In the genomic region with DNA sequence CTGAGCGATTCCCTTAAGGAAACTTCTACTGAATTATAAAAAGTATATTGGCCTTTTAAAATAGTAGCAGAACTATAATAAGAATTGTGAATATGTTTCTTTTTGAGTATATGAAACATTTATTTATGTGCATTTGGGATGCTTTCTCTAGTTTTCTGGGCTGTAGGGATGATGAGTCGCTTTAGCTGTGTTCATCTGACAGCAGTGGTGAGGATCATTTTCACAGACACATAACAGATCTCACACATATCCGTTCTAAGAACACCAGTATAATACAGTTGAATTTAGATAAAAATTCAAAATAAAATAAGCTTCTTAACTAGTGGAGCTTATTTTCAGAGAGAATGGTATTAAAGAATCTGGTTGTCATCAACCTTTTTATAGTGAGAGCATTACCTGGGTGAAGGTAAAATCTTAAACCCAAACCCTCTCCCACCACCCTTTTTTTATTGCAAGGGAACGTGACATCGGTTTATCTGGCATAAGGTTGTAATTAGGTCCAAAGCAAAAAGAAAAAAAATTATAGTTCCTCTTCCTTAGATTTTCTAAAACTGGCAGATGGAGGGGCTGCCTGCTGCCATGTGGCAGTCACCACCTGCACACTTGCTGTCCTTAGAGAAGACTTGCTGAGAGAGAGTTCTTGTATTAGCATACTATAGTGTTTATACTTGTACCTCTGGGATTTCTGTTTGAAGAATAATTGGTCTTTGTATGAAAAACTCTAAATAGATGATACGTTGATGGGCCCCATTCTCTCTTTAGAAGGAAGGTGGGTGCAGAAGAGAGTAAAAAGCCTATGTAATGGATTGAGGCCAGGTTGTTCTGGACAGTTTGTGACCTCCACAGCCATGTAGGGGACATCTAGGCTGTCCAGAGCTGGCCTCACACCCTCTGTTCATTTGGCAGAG, we compare ENCODE assay signal across 27 cellular contexts.
DNase-seq lines count a peak whose midpoint lies in the region; ATAC-seq and TF ChIP-seq lines count a peak whose summit lies in the region.
"Had no signal": no experiment of that assay in that cellular context is flagged by ENCODE, and none has a peak within 500 bp of the region (broad histone marks: within the 10 kb centered on the region; RNA-seq: fewer than 3 reads in every experiment).

No MANE protein-coding gene starts in this region.

- no peaks in the 10 kb centered on the region for H3K9me3 Mint-ChIP-seq in activated T-cell treated with anti-CD3 and anti-CD28 coated beads, Interleukin-2, amount 50 U/mL, for 24 hours
- H3K9me3 Mint-ChIP-seq in brain: peaks cover 0 to 6% (median 0%) of the 10 kb centered on the region in 5 experiments
- no peaks in the 10 kb centered on the region for H3K9me3 Mint-ChIP-seq in stimulated activated naive CD8-positive, alpha-beta T cell treated with anti-CD3 and anti-CD28 coated beads, Interleukin-15, Interleukin-2, amounts not matched to agents 100 ng/mL and 50 ng/mL, for 24 hours
- no peaks in the 10 kb centered on the region for H3K9me3 Mint-ChIP-seq in activated CD8-positive, alpha-beta memory T cell treated with anti-CD3 and anti-CD28 coated beads, Interleukin-2, amount 10 ng/mL, durations not matched to agents 7 days and 5 days (ENCODE audit: low read depth)
- H3K9me3 Mint-ChIP-seq: activated T-helper 1 cell treated with anti-CD3 and anti-CD28 coated beads, Interleukin-12 subunit alpha, Interleukin-12 subunit beta, Interleukin-2, Interleukin-4 antibody, amounts not matched to agents 30 ng/mL and 10 ng/mL and 1 ng/mL, durations not matched to agents 14 hours and 24 hours and 36 hours; H9; IgD-negative memory B cell; stimulated activated naive B cell treated with anti-CD40 and anti-IgM and Interleukin-4, amounts not matched to agents 10 μg/mL and 1 μg/mL and 100 μg/mL, for 72 hours; T-helper 1 cell treated with Interleukin-12 subunit alpha and Interleukin-12 subunit beta and Interleukin-4 antibody, amounts not matched to agents 30 μg/mL and 1 μg/mL, for 36 hours had no signal

- CTCF ChIA-PET in activated CD8-positive, alpha-beta memory T cell treated with anti-CD3 and anti-CD28 coated beads, Interleukin-2, amount 10 ng/mL, durations not matched to agents 7 days and 5 days (lab: Charles Lee): no interaction called here

- TF ChIP-seq CTCF in brain (conservative IDR thresholded peaks at IDR 0.05): no peak

- H3K36me3 Mint-ChIP-seq in activated T-cell treated with anti-CD3 and anti-CD28 coated beads, Interleukin-2, amount 50 U/mL, for 24 hours (ENCODE audit: low read depth): peaks cover 4% of the 10 kb centered on the region
- no peaks in the 10 kb centered on the region for H3K36me3 Mint-ChIP-seq in brain
- no peaks in the 10 kb centered on the region for H3K36me3 Mint-ChIP-seq in stimulated activated naive CD8-positive, alpha-beta T cell treated with anti-CD3 and anti-CD28 coated beads, Interleukin-15, Interleukin-2, amounts not matched to agents 100 ng/mL and 50 ng/mL, for 24 hours (ENCODE audit: low read depth)
- H3K36me3 Mint-ChIP-seq in activated CD8-positive, alpha-beta memory T cell treated with anti-CD3 and anti-CD28 coated beads, Interleukin-2, amount 10 ng/mL, durations not matched to agents 7 days and 5 days: peaks cover 4% of the 10 kb centered on the region
- H3K36me3 Mint-ChIP-seq: IgD-negative memory B cell; stimulated activated naive B cell treated with anti-CD40 and anti-IgM and Interleukin-4, amounts not matched to agents 10 μg/mL and 1 μg/mL and 100 μg/mL, for 72 hours had no signal

- no peak for ATAC-seq in activated CD8-positive, alpha-beta memory T cell treated with anti-CD3 and anti-CD28 coated beads, Interleukin-2, amount 10 ng/mL, durations not matched to agents 7 days and 5 days
- ATAC-seq: stimulated activated naive B cell treated with anti-CD40 and anti-IgM and Interleukin-4, amounts not matched to agents 10 μg/mL and 1 μg/mL and 100 μg/mL, for 72 hours had no signal

- peak overlapping the region; percentile 17 for H3K27ac Mint-ChIP-seq in activated T-cell treated with anti-CD3 and anti-CD28 coated beads, Interleukin-2, amount 50 U/mL, for 24 hours
- peak overlapping the region in 3 of 5 experiments; percentile 1 to 95 (median 75) for H3K27ac Mint-ChIP-seq in brain
- peak overlapping the region; percentile 15 for H3K27ac Mint-ChIP-seq in stimulated activated naive CD8-positive, alpha-beta T cell treated with anti-CD3 and anti-CD28 coated beads, Interleukin-15, Interleukin-2, amounts not matched to agents 100 ng/mL and 50 ng/mL, for 24 hours
- no peak overlapping the region for H3K27ac Mint-ChIP-seq in activated CD8-positive, alpha-beta memory T cell treated with anti-CD3 and anti-CD28 coated beads, Interleukin-2, amount 10 ng/mL, durations not matched to agents 7 days and 5 days
- H3K27ac Mint-ChIP-seq: activated T-helper 1 cell treated with anti-CD3 and anti-CD28 coated beads, Interleukin-12 subunit alpha, Interleukin-12 subunit beta, Interleukin-2, Interleukin-4 antibody, amounts not matched to agents 30 ng/mL and 10 ng/mL and 1 ng/mL, durations not matched to agents 14 hours and 24 hours and 36 hours; H9; IgD-negative memory B cell; stimulated activated naive B cell treated with anti-CD40 and anti-IgM and Interleukin-4, amounts not matched to agents 10 μg/mL and 1 μg/mL and 100 μg/mL, for 72 hours; T-helper 1 cell treated with Interleukin-12 subunit alpha and Interleukin-12 subunit beta and Interleukin-4 antibody, amounts not matched to agents 30 μg/mL and 1 μg/mL, for 36 hours had no signal

- no peak for DNase-seq in activated T-cell treated with anti-CD3 and anti-CD28 coated beads, Interleukin-2, amount 50 U/mL, for 24 hours
- DNase-seq in activated T-cell treated with anti-CD3 and anti-CD28 coated beads, Interleukin-2, amount 50 U/mL, for 48 hours: no peak
- DNase-seq in NCI-H2171 treated with DMSO at 0.1 percent for 48 hours (lab: John Stamatoyannopoulos, UW): peak; percentile 79
- no peak for DNase-seq in ecto neural progenitor cell (ENCODE audit: low spot score)
- no peak for DNase-seq in activated CD8-positive, alpha-beta memory T cell treated with anti-CD3 and anti-CD28 coated beads, Interleukin-2, amount 10 ng/mL, durations not matched to agents 7 days and 5 days
- no peak for DNase-seq in SK-N-DZ (ENCODE audit: low spot score)
- DNase-seq: cerebellar nuclear complex; DMS53; H9; left ventricle myocardium inferior; mesendoderm; NCI-H1092; NCI-H2081; NCI-H345; NCI-H774; nucleus accumbens; sigmoid colon; SJCRH30; stimulated activated CD4-positive, alpha-beta T cell treated with anti-CD3 and anti-CD28 coated beads, Interleukin-4, amount 100 ng/mL, for 4 hours; stimulated activated naive B cell treated with anti-CD40 and anti-IgM and Interleukin-4, amounts not matched to agents 10 μg/mL and 1 μg/mL and 100 μg/mL, for 72 hours; testis; uterus had no signal

- H3K27me3 Mint-ChIP-seq in activated T-cell treated with anti-CD3 and anti-CD28 coated beads, Interleukin-2, amount 50 U/mL, for 24 hours: no peaks in the 10 kb centered on the region
- H3K27me3 Mint-ChIP-seq in brain: no peaks in the 10 kb centered on the region
- no peaks in the 10 kb centered on the region for H3K27me3 Mint-ChIP-seq in stimulated activated naive CD8-positive, alpha-beta T cell treated with anti-CD3 and anti-CD28 coated beads, Interleukin-15, Interleukin-2, amounts not matched to agents 100 ng/mL and 50 ng/mL, for 24 hours
- H3K27me3 Mint-ChIP-seq in activated CD8-positive, alpha-beta memory T cell treated with anti-CD3 and anti-CD28 coated beads, Interleukin-2, amount 10 ng/mL, durations not matched to agents 7 days and 5 days: no peaks in the 10 kb centered on the region
- H3K27me3 Mint-ChIP-seq: IgD-negative memory B cell; stimulated activated naive B cell treated with anti-CD40 and anti-IgM and Interleukin-4, amounts not matched to agents 10 μg/mL and 1 μg/mL and 100 μg/mL, for 72 hours had no signal

- H3K4me3 Mint-ChIP-seq in activated T-cell treated with anti-CD3 and anti-CD28 coated beads, Interleukin-2, amount 50 U/mL, for 24 hours: no peak overlapping the region
- H3K4me3 Mint-ChIP-seq in brain: peak overlapping the region in 1 of 5 experiments; percentile 62
- no peak overlapping the region for H3K4me3 Mint-ChIP-seq in stimulated activated naive CD8-positive, alpha-beta T cell treated with anti-CD3 and anti-CD28 coated beads, Interleukin-15, Interleukin-2, amounts not matched to agents 100 ng/mL and 50 ng/mL, for 24 hours
- H3K4me3 Mint-ChIP-seq in activated CD8-positive, alpha-beta memory T cell treated with anti-CD3 and anti-CD28 coated beads, Interleukin-2, amount 10 ng/mL, durations not matched to agents 7 days and 5 days: no peak overlapping the region
- H3K4me3 Mint-ChIP-seq: activated T-helper 1 cell treated with anti-CD3 and anti-CD28 coated beads, Interleukin-12 subunit alpha, Interleukin-12 subunit beta, Interleukin-2, Interleukin-4 antibody, amounts not matched to agents 30 ng/mL and 10 ng/mL and 1 ng/mL, durations not matched to agents 14 hours and 24 hours and 36 hours; H9; IgD-negative memory B cell; stimulated activated naive B cell treated with anti-CD40 and anti-IgM and Interleukin-4, amounts not matched to agents 10 μg/mL and 1 μg/mL and 100 μg/mL, for 72 hours; T-helper 1 cell treated with Interleukin-12 subunit alpha and Interleukin-12 subunit beta and Interleukin-4 antibody, amounts not matched to agents 30 μg/mL and 1 μg/mL, for 36 hours had no signal

- H3K4me1 Mint-ChIP-seq in activated T-cell treated with anti-CD3 and anti-CD28 coated beads, Interleukin-2, amount 50 U/mL, for 24 hours (ENCODE audit: low read depth): peaks cover 71% of the 10 kb centered on the region
- peaks cover 11% of the 10 kb centered on the region for H3K4me1 Mint-ChIP-seq in brain
- H3K4me1 Mint-ChIP-seq in stimulated activated naive CD8-positive, alpha-beta T cell treated with anti-CD3 and anti-CD28 coated beads, Interleukin-15, Interleukin-2, amounts not matched to agents 100 ng/mL and 50 ng/mL, for 24 hours (ENCODE audit: low read depth): peaks cover 72% of the 10 kb centered on the region
- peaks cover 36% of the 10 kb centered on the region for H3K4me1 Mint-ChIP-seq in activated CD8-positive, alpha-beta memory T cell treated with anti-CD3 and anti-CD28 coated beads, Interleukin-2, amount 10 ng/mL, durations not matched to agents 7 days and 5 days
- H3K4me1 Mint-ChIP-seq: IgD-negative memory B cell; stimulated activated naive B cell treated with anti-CD40 and anti-IgM and Interleukin-4, amounts not matched to agents 10 μg/mL and 1 μg/mL and 100 μg/mL, for 72 hours had no signal
